7 cellular contexts compared by ENCODE assay signal in genomic region chr6:170307080-170307545, GRCh38. TPM values are rescaled to one million over a fixed set of nuclear protein-coding genes. Genes with fewer than 3 reads are reported as not detected.
A peak's percentile ranks its signal among the peaks of the same experiment; 100 is the strongest.
DNase-seq lines count a peak whose midpoint lies in the region; ATAC-seq and TF ChIP-seq lines count a peak whose summit lies in the region.

No MANE protein-coding gene starts in this region.

- H3K36me3 ChIP-seq in stomach, result peaks cover 0 to 3% (median 0%) of the 10 kb centered on the region in 4 donors

- peak overlapping the region; percentile 98 for H3K27ac Mint-ChIP-seq in activated T-helper 17 cell treated with anti-CD3 and anti-CD28 coated beads, Interleukin-2, amount 50 U/mL, for 72 hours

- intact Hi-C loops in stomach (cut with DNase I; ENCODE audit: low total_unique reads), result no loop called here

- H3K9me3 Mint-ChIP-seq in activated T-helper 17 cell treated with anti-CD3 and anti-CD28 coated beads, Interleukin-2, amount 50 U/mL, for 72 hours, result no peaks in the 10 kb centered on the region

- H3K27me3 ChIP-seq in stomach, result no peaks in the 10 kb centered on the region

- peaks cover 35% of the 10 kb centered on the region for H3K36me3 Mint-ChIP-seq in activated T-helper 17 cell treated with anti-CD3 and anti-CD28 coated beads, Interleukin-2, amount 50 U/mL, for 72 hours (ENCODE audit: low read depth)

- WGBS in stomach, 5 donors, result 6 to 8% (median 7%) methylated on average over 12 to 15 of the region's 15 CpGs

- H3K4me3 ChIP-seq in iPS-18c (ENCODE audit: insufficient read depth, low read depth, low read length) (peak overlapping the region; percentile 77), stomach (peak overlapping the region; percentile 90 to 96 (median 92))

- POLR2A ChIA-PET in HEK293T (lab: Yijun Ruan, JAX), result interaction anchor here (1.4 kb wide), 1 partner anchor 13 kb away, joined by 5 read pairs; no protein-coding TSS in a partner anchor

- H3K9me3 ChIP-seq in iPS-18c (ENCODE audit: control insufficient read depth, insufficient read depth, low read length) (peaks cover 17% of the 10 kb centered on the region), stomach (no peaks in the 10 kb centered on the region)

- TF ChIP-seq EP300 in stomach (IDR thresholded peaks at IDR 0.05), result no peak

- TF ChIP-seq CTCF in stomach (IDR thresholded peaks at IDR 0.05), result no peak

- peak overlapping the region; percentile 98 for H3K4me3 Mint-ChIP-seq in activated T-helper 17 cell treated with anti-CD3 and anti-CD28 coated beads, Interleukin-2, amount 50 U/mL, for 72 hours

- H3K27ac ChIP-seq in stomach, result peak overlapping the region; percentile 86 to 95 (median 93)

- H3K4me1 ChIP-seq in stomach, result peaks cover 20 to 57% (median 42%) of the 10 kb centered on the region in 4 donors

- H3K27me3 Mint-ChIP-seq in activated T-helper 17 cell treated with anti-CD3 and anti-CD28 coated beads, Interleukin-2, amount 50 U/mL, for 72 hours, result no peaks in the 10 kb centered on the region

- H3K4me1 Mint-ChIP-seq in activated T-helper 17 cell treated with anti-CD3 and anti-CD28 coated beads, Interleukin-2, amount 50 U/mL, for 72 hours, result peaks cover 39% of the 10 kb centered on the region

- no peak for TF ChIP-seq POLR2A in stomach (IDR thresholded peaks at IDR 0.05)

- DNase-seq in HEK293T (ENCODE audit: extremely low spot score), result no peak
- no peak for DNase-seq in stomach
- no peak for DNase-seq in stimulated activated CD4-positive, alpha-beta T cell treated with anti-CD3 and anti-CD28 coated beads, Interleukin-2, amount 100 ng/mL, for 24 hours
- DNase-seq in NCI-H69 (lab: John Stamatoyannopoulos, UW), result no peak
- DNase-seq in NCI-H2107 treated with DMSO at 0.1 percent for 48 hours (lab: John Stamatoyannopoulos, UW; ENCODE audit: unreplicated experiment), result no peak

- ATAC-seq in activated T-helper 17 cell treated with anti-CD3 and anti-CD28 coated beads, Interleukin-2, amount 50 U/mL, for 72 hours (replicated peaks), result no peak

- CTCF ChIA-PET in HEK293T (lab: Yijun Ruan, JAX), result no interaction called here

TF ChIP-seq in HEK293T, 16 proteins besides CTCF, POLR2A, EP300 and RAD21:
- no peak for TF ChIP-seq PKNOX1 (IDR thresholded peaks at IDR 0.05)
- TF ChIP-seq FOXK2 (IDR thresholded peaks at IDR 0.05), result no peak
- no peak for TF ChIP-seq CTBP1 (IDR thresholded peaks at IDR 0.05; ENCODE audit: borderline replicate concordance)
- peak; percentile 63; the same call in 1 of the 2 replicates for TF ChIP-seq L3MBTL2 (conservative IDR thresholded peaks at IDR 0.05)

RNA-seq across cellular contexts. Expression of gene FAM120B, which starts 0.6 kb away (rescaled TPM):
- 10 to 100 TPM; 22.5 to 27.4 TPM for total RNA-seq in activated T-helper 17 cell treated with anti-CD3 and anti-CD28 coated beads, Interleukin-2, amount 50 U/mL, for 72 hours
- total RNA-seq in stomach, result 10 to 100 TPM; 26.4 to 66.5 (median 29.9) TPM
- 1 to 10 TPM; 6.4 to 9.9 (median 9.4) TPM for polyA plus RNA-seq in stomach

RNA-seq across cellular contexts. Expression of gene DLL1, which starts 16.2 kb away (rescaled TPM):
- total RNA-seq in activated T-helper 17 cell treated with anti-CD3 and anti-CD28 coated beads, Interleukin-2, amount 50 U/mL, for 72 hours, result under 1 TPM; 0.11 to 0.56 TPM
- total RNA-seq in stomach, result 10 to 100 TPM in 2 of 5 donors, 1 to 10 TPM in 2, not detected in 1; 4.2 to 38.5 (median 9.6) TPM
- polyA plus RNA-seq in stomach, result 10 to 100 TPM in 1 of 3 donors, 1 to 10 TPM in 2; 3.4 to 14.1 (median 5.5) TPM
